In the genomic region with DNA sequence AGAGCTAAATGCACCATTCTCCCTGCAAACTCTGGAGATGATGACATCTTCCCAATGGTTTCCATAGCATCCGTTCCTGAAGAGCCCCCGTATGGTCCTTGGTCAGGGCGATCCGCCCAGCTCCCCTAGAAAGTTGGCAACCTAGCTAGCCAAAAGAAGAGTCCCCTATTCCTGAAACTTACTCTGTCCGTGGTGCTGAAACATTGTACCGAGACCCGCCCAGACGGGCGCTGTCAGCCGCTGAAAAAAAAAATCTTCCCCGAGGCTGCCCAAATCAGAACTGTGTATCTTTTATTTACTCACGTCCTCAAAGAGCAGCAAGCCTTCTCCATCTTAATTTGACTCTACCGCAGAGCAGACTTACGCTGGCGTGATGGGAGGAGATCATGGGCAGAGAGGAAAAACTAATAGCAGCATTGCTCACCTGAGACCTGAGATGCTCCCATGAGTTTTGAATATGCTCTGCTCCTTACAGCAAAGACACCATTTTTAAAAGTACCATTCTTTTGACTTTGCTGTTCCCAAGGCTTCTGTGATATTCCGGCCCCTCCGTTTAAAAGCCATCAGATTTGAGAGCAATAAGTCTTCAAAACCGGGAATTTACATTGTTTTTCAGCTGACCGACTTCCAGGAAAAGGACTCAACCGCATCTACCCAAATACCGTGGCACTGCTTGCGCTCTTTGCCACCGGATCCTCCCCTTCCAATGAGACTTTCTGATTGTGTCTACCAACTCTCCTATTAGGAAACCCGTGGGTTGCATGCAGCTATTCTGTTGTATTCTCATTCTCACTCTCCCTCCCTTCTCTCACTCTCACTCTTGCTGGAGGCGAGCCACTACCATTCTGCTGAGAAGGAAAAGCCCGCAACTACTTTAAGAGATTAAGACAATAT, we compare ENCODE assay signal across 9 cellular contexts. TPM values are rescaled to one million over a fixed set of nuclear protein-coding genes. Genes with fewer than 3 reads are reported as not detected.
DNase-seq lines count a peak whose midpoint lies in the region; ATAC-seq, FAIRE-seq and TF ChIP-seq lines count a peak whose summit lies in the region.
"Had no signal": no experiment of that assay in that cellular context is flagged by ENCODE, and none has a peak within 500 bp of the region (broad histone marks: within the 10 kb centered on the region; RNA-seq: fewer than 3 reads in every experiment).

Gene SLC17A6, plus strand, starts transcription at position 811 of the 894 bp plus-strand sequence. CDS start 153 bp downstream, outside the sequence.

- TF ChIP-seq EP300 in HepG2 (IDR thresholded peaks at IDR 0.05; ENCODE audit: low read depth in 2 of 2, low read length in 2 of 2) = no peak
- no peak for TF ChIP-seq EP300 in HepG2 (CRISPR knock-in tag; IDR thresholded peaks at IDR 0.05; ENCODE audit: borderline replicate concordance)

- H3K27me3 ChIP-seq in HepG2 (ENCODE audit: control insufficient read depth in 1 of 2, insufficient read depth in 2 of 2, low read length in 2 of 2) = peaks cover 5 to 29% of the 10 kb centered on the region in 2 experiments; a peak in 3 of 5 replicates
- H3K27me3 ChIP-seq in WERI-Rb-1 (ENCODE audit: insufficient read depth, low read depth, severe bottlenecking) = no peaks in the 10 kb centered on the region

- BruUV-seq in HepG2 (replicated peaks; lab: Mats Ljungman, UMichigan) = no TSS peak

- no peak for TF ChIP-seq CTCF in WTC11 (IDR thresholded peaks at IDR 0.05)
- TF ChIP-seq CTCF in HepG2 (CRISPR knock-in tag; IDR thresholded peaks at IDR 0.05) = no peak
- TF ChIP-seq CTCF in WERI-Rb-1 (IDR thresholded peaks at IDR 0.05; ENCODE audit: low read depth, low read length) = no peak
- TF ChIP-seq CTCF in CD14-positive monocyte (IDR thresholded peaks at IDR 0.05) = no peak

- intact Hi-C loops in HepG2 (cut with micrococcal nuclease; ENCODE audit: unreplicated experiment) (loop anchor here (5.0 to 10.0 kb wide), 2 partner anchors 287 to 494 kb away; partner anchors contain the start of gene FANCF), CD14-positive monocyte (cut with micrococcal nuclease) (loop anchor here (10.0 kb wide), 2 partner anchors 447 to 457 kb away; no protein-coding TSS in a partner anchor)

- H3K9me3 Mint-ChIP-seq in WTC11 (no peaks in the 10 kb centered on the region), CD14-positive monocyte (peaks cover 0 to 29% (median 15%) of the 10 kb centered on the region in 7 donors)

- H3K27me3 Mint-ChIP-seq in WTC11 (ENCODE audit: low read depth) (peaks cover 49% of the 10 kb centered on the region), CD14-positive monocyte (ENCODE audit: low read depth in 3 of 3) (peaks cover 57 to 62% (median 61%) of the 10 kb centered on the region in 3 donors)

- 16% methylated on average over 25 of the region's 26 CpGs for WGBS in HepG2 (ENCODE audit: low lambda C conversion rate)

- H3K4me1 Mint-ChIP-seq in WTC11 (peaks cover 73% of the 10 kb centered on the region), CD14-positive monocyte (no peaks in the 10 kb centered on the region)

- H3K4me2 ChIP-seq in HepG2 (ENCODE audit: low read depth, low read length) = no peak within 1 kb of the TSS

- H3K36me3 ChIP-seq in HepG2 (replicated peaks in 1 of 2; ENCODE audit: control insufficient read depth in 1 of 2, insufficient read depth in 2 of 2, low read length in 2 of 2) (no peaks in the 10 kb centered on the region), WERI-Rb-1 (no peaks in the 10 kb centered on the region)

- no peaks in the 10 kb centered on the region for H3K36me3 Mint-ChIP-seq in WTC11
- peaks cover 3 to 9% of the 10 kb centered on the region in 2 donors for H3K36me3 Mint-ChIP-seq in CD14-positive monocyte

- no peak for TF ChIP-seq RAD21 in HepG2 (CRISPR knock-in tag; IDR thresholded peaks at IDR 0.05)

- H3K27ac Mint-ChIP-seq in WTC11 (peak within 1 kb of the TSS; percentile 74), CD14-positive monocyte (no peak within 1 kb of the TSS)

- no peak for FAIRE-seq in HepG2 (lab: Jason Lieb, UNC)
- FAIRE-seq: A204.1 had no signal

- DNase-seq in DMS153 treated with DMSO at 0.1 percent for 48 hours (lab: John Stamatoyannopoulos, UW; ENCODE audit: unreplicated experiment) (peak; percentile 16), DMS153 (lab: John Stamatoyannopoulos, UW) (no peak), Kasumi-1 (lab: John Stamatoyannopoulos, UW) (peak; percentile 54 to 73), WTC11 (ENCODE audit: low spot score) (peak; percentile 55), HepG2 (ENCODE audit: low spot score) (peak; percentile 21), WERI-Rb-1 (no peak), CD14-positive monocyte (ENCODE audit: low spot score) (no peak)
- no peak for DNase-seq in stimulated activated CD4-positive, alpha-beta T cell treated with anti-CD3 and anti-CD28 coated beads, Interleukin-12 subunit alpha, Interleukin-12 subunit beta, amount 100 ng/mL, for 4 hours

- H3K9ac ChIP-seq in HepG2 (ENCODE audit: insufficient read depth, low read depth, low read length) = no peak within 1 kb of the TSS

- H3K9me3 ChIP-seq in HepG2 (ENCODE audit: low read length) (no peaks in the 10 kb centered on the region), WERI-Rb-1 (ENCODE audit: severe bottlenecking) (no peaks in the 10 kb centered on the region)

- H4K20me1 ChIP-seq in HepG2 (ENCODE audit: insufficient read depth, low read length) = no peaks in the 10 kb centered on the region

- no peak within 1 kb of the TSS for H3K27ac ChIP-seq in HepG2 (ENCODE audit: extremely low read length, insufficient read depth, low read length)
- no peak within 1 kb of the TSS for H3K27ac ChIP-seq in WERI-Rb-1

- H3K79me2 ChIP-seq in HepG2 (ENCODE audit: insufficient read depth, low read length) = no peaks in the 10 kb centered on the region

- no peak within 1 kb of the TSS for H2AFZ ChIP-seq in HepG2 (ENCODE audit: low read length)

- in situ Hi-C loops in HepG2 (cut with HindIII; ENCODE audit: extremely low pct_ligation_motif_present, low pct_unique_long_range_greater_than_20kb) = loop anchor here (10.0 kb wide), 2 partner anchors 197 to 457 kb away; no protein-coding TSS in a partner anchor

- CTCF ChIA-PET in WTC11 (lab: Charles Lee) (interaction anchor here (0.8 to 1.3 kb wide), 2 partner anchors 202 to 450 kb away, joined by 3 to 4 read pairs; no protein-coding TSS in a partner anchor), HepG2 (lab: Yijun Ruan, JAX; ENCODE audit: low intra/inter-chr PET ratio, low total read pairs) (no interaction called here)

- H3K4me1 ChIP-seq in HepG2 (ENCODE audit: insufficient read depth, low read length) = no peaks in the 10 kb centered on the region

- peak; percentile 43 for ATAC-seq in WTC11
- ATAC-seq in HepG2 = peak; percentile 56; the same call in 2 of the 3 replicates

- no peak for TF ChIP-seq POLR2A in HepG2 (IDR thresholded peaks at IDR 0.05; ENCODE audit: insufficient read depth in 1 of 2, low read depth in 2 of 2, low read length in 2 of 2)

- peak within 1 kb of the TSS; percentile 78 for H3K4me3 Mint-ChIP-seq in WTC11
- H3K4me3 Mint-ChIP-seq in CD14-positive monocyte = peak within 1 kb of the TSS in 1 of 2 donors; percentile 67

- POLR2A ChIA-PET in WTC11 (lab: Charles Lee) (no interaction called here), HepG2 (lab: Yijun Ruan, JAX) (no interaction called here)

- H3K4me3 ChIP-seq in HepG2 (replicated peaks in 1 of 3; ENCODE audit: insufficient read depth in 1 of 3, low read depth in 2 of 3, low read length in 3 of 3) (no peak within 1 kb of the TSS), WERI-Rb-1 (ENCODE audit: low read depth, low read length) (no peak within 1 kb of the TSS)

TF ChIP-seq in WTC11, 78 proteins besides CTCF, POLR2A, EP300 and RAD21 (continues in another document):
- TF ChIP-seq ETV6 (CRISPR knock-in tag; IDR thresholded peaks at IDR 0.05) = peak; percentile 56; the same call in 1 of the 2 replicates
- TF ChIP-seq ZNF396 (CRISPR knock-in tag; IDR thresholded peaks at IDR 0.05; ENCODE audit: borderline replicate concordance) = no peak
- no peak for TF ChIP-seq ZNF219 (CRISPR knock-in tag; IDR thresholded peaks at IDR 0.05; ENCODE audit: borderline replicate concordance)
- TF ChIP-seq ZNF232 (CRISPR knock-in tag; IDR thresholded peaks at IDR 0.05) = no peak

TF ChIP-seq in HepG2, 621 proteins besides CTCF, POLR2A, EP300 and RAD21 (continues in another document):
- TF ChIP-seq ZNF225 (CRISPR knock-in tag; IDR thresholded peaks at IDR 0.05) (no peak), ZNF790 (CRISPR knock-in tag; IDR thresholded peaks at IDR 0.05; ENCODE audit: borderline replicate concordance) (no peak)
- TF ChIP-seq, protein P1, sequence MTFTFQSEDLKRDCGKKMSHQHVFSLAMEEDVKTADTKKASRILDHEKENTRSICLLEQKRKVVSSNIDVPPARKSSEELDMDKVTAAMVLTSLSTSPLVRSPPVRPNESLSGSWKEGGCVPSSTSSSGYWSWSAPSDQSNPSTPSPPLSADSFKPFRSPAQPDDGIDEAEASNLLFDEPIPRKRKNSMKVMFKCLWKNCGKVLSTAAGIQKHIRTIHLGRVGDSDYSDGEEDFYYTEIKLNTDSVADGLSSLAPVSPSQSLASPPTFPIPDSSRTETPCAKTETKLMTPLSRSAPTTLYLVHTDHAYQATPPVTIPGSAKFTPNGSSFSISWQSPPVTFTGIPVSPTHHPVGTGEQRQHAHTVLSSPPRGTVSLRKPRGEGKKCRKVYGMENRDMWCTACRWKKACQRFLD (CRISPR knock-in tag; IDR thresholded peaks at IDR 0.05; ENCODE audit: borderline replicate concordance) = no peak

RNA-seq across cellular contexts. Expression of gene SLC17A6, which starts in this region (rescaled TPM):
- total RNA-seq in WTC11 (2021) = 0.11 to 0.24 TPM (median 0.14 TPM) in 3 replicates
- total RNA-seq in HepG2 (2016; rRNA removed; fragmentation: Illumina TruSeq; extraction: Trizol) = not detected in 2 replicates
- total RNA-seq in HepG2 (2016; cell fraction: cytosol; rRNA removed; fragmentation: Illumina TruSeq; extraction: Trizol; ENCODE audit: low read depth) = not detected in 2 replicates
- total RNA-seq in HepG2 (2016; cell fraction: insoluble cytoplasmic fraction; rRNA removed; fragmentation: Illumina TruSeq; extraction: Trizol) = not detected in 2 replicates
- total RNA-seq in HepG2 (2016; cell fraction: membrane; rRNA removed; fragmentation: Illumina TruSeq; extraction: Trizol) = not detected in 2 replicates
- not detected in 2 replicates for total RNA-seq in HepG2 (2016; cell fraction: nucleus; rRNA removed; fragmentation: Illumina TruSeq; extraction: Trizol)
- polyA plus RNA-seq in HepG2 (2011; rRNA removed) = not detected in 2 replicates
- not detected in 2 replicates for polyA plus RNA-seq in HepG2 (2011; cell fraction: cytosol; rRNA removed)
- not detected in 2 replicates for polyA plus RNA-seq in HepG2 (2011; cell fraction: nucleus; rRNA removed)
- polyA plus RNA-seq in HepG2 (2012) = not detected in 2 replicates
- not detected in 2 replicates for polyA plus RNA-seq in HepG2 (2016; cell fraction: cytosol; fragmentation: Illumina TruSeq; extraction: Trizol; ENCODE audit: low read depth)
- polyA plus RNA-seq in HepG2 (2016; cell fraction: insoluble cytoplasmic fraction; fragmentation: Illumina TruSeq; extraction: Trizol; ENCODE audit: low read depth) = not detected in 2 replicates
- not detected in 2 replicates for polyA plus RNA-seq in HepG2 (2016; cell fraction: membrane; fragmentation: Illumina TruSeq; extraction: Trizol; ENCODE audit: low read depth)
- polyA plus RNA-seq in HepG2 (2016; cell fraction: nucleus; fragmentation: Illumina TruSeq; extraction: Trizol; ENCODE audit: insufficient read depth, low read depth) = not detected in 2 replicates
- not detected in 2 replicates for polyA minus RNA-seq in HepG2 (2011; rRNA and poly(A)+ RNA removed; ENCODE audit: low replicate concordance)
- polyA minus RNA-seq in HepG2 (2011; cell fraction: cytosol; rRNA and poly(A)+ RNA removed) = not detected in 2 replicates
- not detected in 2 replicates for polyA minus RNA-seq in HepG2 (2011; cell fraction: nucleus; rRNA and poly(A)+ RNA removed)
- polyA plus RNA-seq in CD14-positive monocyte = not detected

Comparison
In these comparisons a context has a peak if more than half of its experiments do, and no peak if none do; other contexts are left out.
1. DNase-seq: peak in DMS153 treated with DMSO at 0.1 percent for 48 hours (single experiment) and Kasumi-1 (2 of 2); none in DMS153 (single experiment), stimulated activated CD4-positive, alpha-beta T cell treated with anti-CD3 and anti-CD28 coated beads, Interleukin-12 subunit alpha, Interleukin-12 subunit beta, amount 100 ng/mL, for 4 hours (single experiment), WERI-Rb-1 (single experiment) and CD14-positive monocyte (single experiment).
2. Peak in DNase-seq and ATAC-seq in WTC11; RNA of the gene not detected or under 1 TPM.
3. Peak in DNase-seq and ATAC-seq in HepG2; RNA of the gene not detected or under 1 TPM.